In genomic region chr21:45350206-45350854, GRCh38 we compare ENCODE assay signal across 1 cellular context.
TF ChIP-seq lines count a peak whose summit lies in the region.

No MANE protein-coding gene starts in this region.

TF ChIP-seq in IMR-90, 13 proteins besides CTCF, POLR2A, EP300 and RAD21:
- TF ChIP-seq MAFK (IDR thresholded peaks at IDR 0.05; ENCODE audit: low read depth, low read length): no peak
- no peak for TF ChIP-seq ELK1 (IDR thresholded peaks at IDR 0.05; ENCODE audit: borderline replicate concordance, low read depth, low read length)
- TF ChIP-seq BHLHE40 (IDR thresholded peaks at IDR 0.05; ENCODE audit: low read depth, low read length): no peak
- TF ChIP-seq MXI1 (IDR thresholded peaks at IDR 0.05; ENCODE audit: borderline replicate concordance, low read depth, low read length): no peak
- no peak for TF ChIP-seq RCOR1 (IDR thresholded peaks at IDR 0.05; ENCODE audit: insufficient replicate concordance, low read length)
- TF ChIP-seq CHD1 (IDR thresholded peaks at IDR 0.05; ENCODE audit: low read depth, low read length): no peak
